Comparison of ENCODE assay signal across 27 cellular contexts in genomic region chr6:150991487-150991886, GRCh38.
"Had no signal": no experiment of that assay in that cellular context is flagged by ENCODE, and none has a peak within 500 bp of the region (broad histone marks: within the 10 kb centered on the region; RNA-seq: fewer than 3 reads in every experiment).

No MANE protein-coding gene starts in this region.

- H3K4me1 Mint-ChIP-seq: central memory CD8-positive, alpha-beta T cell had no signal

- H3K27me3 ChIP-seq: brain microvascular endothelial cell, esophagus muscularis mucosa had no signal

- H3K27ac Mint-ChIP-seq: activated CD4-positive, alpha-beta memory T cell treated with anti-CD3 and anti-CD28 coated beads for 36 hours; activated CD4-positive, alpha-beta T cell treated with anti-CD3 and anti-CD28 coated beads for 36 hours; activated CD8-positive, alpha-beta memory T cell treated with anti-CD3 and anti-CD28 coated beads, Interleukin-2, amount 10 ng/mL, durations not matched to agents 7 days and 5 days; activated CD8-positive, alpha-beta T cell treated with anti-CD3 and anti-CD28 coated beads, Interleukin-2, amount 10 ng/mL, durations not matched to agents 7 days and 5 days; activated naive CD8-positive, alpha-beta T cell; activated T-cell treated with anti-CD3 and anti-CD28 coated beads, Interleukin-2, amount 50 U/mL, for 24 hours; activated T-helper 2 cell treated with anti-CD3 and anti-CD28 coated beads, Interferon-gamma antibody, Interleukin-2, Interleukin-4, amounts not matched to agents 10 μg/mL and 5 μg/mL and 100 μg/mL, durations not matched to agents 14 hours and 24 hours and 36 hours; effector memory CD8-positive, alpha-beta T cell; T-helper 17 cell; T-helper 2 cell treated with Interferon-gamma antibody and Interleukin-4, amounts not matched to agents 5 μg/mL and 100 μg/mL, for 36 hours had no signal

- H3K36me3 ChIP-seq: esophagus muscularis mucosa had no signal

- H3K9me3 Mint-ChIP-seq: activated T-cell treated with anti-CD3 and anti-CD28 coated beads, Interleukin-2, amount 50 U/mL, for 24 hours; activated T-helper 2 cell treated with anti-CD3 and anti-CD28 coated beads, Interferon-gamma antibody, Interleukin-2, Interleukin-4, amounts not matched to agents 10 μg/mL and 5 μg/mL and 100 μg/mL, durations not matched to agents 14 hours and 24 hours and 36 hours; central memory CD8-positive, alpha-beta T cell; effector memory CD8-positive, alpha-beta T cell had no signal

- ATAC-seq: activated CD4-positive, alpha-beta T cell treated with anti-CD3 and anti-CD28 coated beads for 36 hours; activated CD8-positive, alpha-beta memory T cell treated with anti-CD3 and anti-CD28 coated beads, Interleukin-2, amount 10 ng/mL, durations not matched to agents 7 days and 5 days; activated CD8-positive, alpha-beta T cell treated with anti-CD3 and anti-CD28 coated beads, Interleukin-2, amount 10 ng/mL, durations not matched to agents 7 days and 5 days; effector memory CD8-positive, alpha-beta T cell; T-helper 17 cell had no signal

- H3K9me3 ChIP-seq: esophagus muscularis mucosa had no signal

- H3K4me3 ChIP-seq: esophagus muscularis mucosa had no signal

- H3K27ac ChIP-seq: brain microvascular endothelial cell, esophagus muscularis mucosa had no signal

- H3K4me3 Mint-ChIP-seq: activated CD4-positive, alpha-beta memory T cell treated with anti-CD3 and anti-CD28 coated beads for 36 hours; activated CD4-positive, alpha-beta T cell treated with anti-CD3 and anti-CD28 coated beads for 36 hours; activated CD4-positive, alpha-beta T cell treated with anti-CD3 and anti-CD28 coated beads, Interleukin-2, amount 10 ng/mL, durations not matched to agents 24 days and 14 days; activated CD8-positive, alpha-beta memory T cell treated with anti-CD3 and anti-CD28 coated beads, Interleukin-2, amount 10 ng/mL, durations not matched to agents 7 days and 5 days; activated CD8-positive, alpha-beta T cell treated with anti-CD3 and anti-CD28 coated beads, Interleukin-2, amount 10 ng/mL, durations not matched to agents 7 days and 5 days; activated naive CD8-positive, alpha-beta T cell; activated T-cell treated with anti-CD3 and anti-CD28 coated beads, Interleukin-2, amount 50 U/mL, for 24 hours; central memory CD8-positive, alpha-beta T cell; effector memory CD8-positive, alpha-beta T cell; T-helper 17 cell; T-helper 2 cell treated with Interferon-gamma antibody and Interleukin-4, amounts not matched to agents 5 μg/mL and 100 μg/mL, for 36 hours had no signal

- DNase-seq: activated CD4-positive, alpha-beta memory T cell treated with anti-CD3 and anti-CD28 coated beads for 36 hours; activated CD4-positive, alpha-beta T cell treated with anti-CD3 and anti-CD28 coated beads for 36 hours; activated CD4-positive, alpha-beta T cell treated with anti-CD3 and anti-CD28 coated beads, Interleukin-2, amount 10 ng/mL, durations not matched to agents 24 days and 14 days; activated CD4-positive, CD25-positive, alpha-beta regulatory T cell; activated CD4-positive, CD25-positive, alpha-beta regulatory T cell treated with anti-CD3 and anti-CD28 coated beads, Interleukin-2, amount 50 U/mL, for 72 hours; activated CD8-positive, alpha-beta memory T cell treated with anti-CD3 and anti-CD28 coated beads, Interleukin-2, amount 10 ng/mL, durations not matched to agents 7 days and 5 days; activated CD8-positive, alpha-beta memory T cell treated with anti-CD3 and anti-CD28 coated beads, Interleukin-2, amount 50 U/mL, for 4 hours; activated CD8-positive, alpha-beta T cell treated with anti-CD3 and anti-CD28 coated beads, Interleukin-2, amount 10 ng/mL, durations not matched to agents 7 days and 5 days; activated effector memory CD4-positive, alpha-beta T cell treated with anti-CD3 and anti-CD28 coated beads, Interleukin-2, amount 50 U/mL, for 16 hours; activated naive CD4-positive, alpha-beta T cell treated with anti-CD3 and anti-CD28 coated beads, Interleukin-2, amount 50 U/mL, for 16 hours; activated T-cell treated with anti-CD3 and anti-CD28 coated beads, Interleukin-2, amount 50 U/mL, for 24 hours; amniotic stem cell; anterior cingulate cortex; brain microvascular endothelial cell; cortex of kidney; dermis blood vessel endothelial cell; effector CD4-positive, alpha-beta T cell; effector memory CD8-positive, alpha-beta T cell; erythroblast; foreskin melanocyte; T-helper 1 cell; T-helper 17 cell had no signal

- H3K27me3 Mint-ChIP-seq: activated CD4-positive, alpha-beta memory T cell treated with anti-CD3 and anti-CD28 coated beads for 36 hours; activated CD4-positive, alpha-beta T cell treated with anti-CD3 and anti-CD28 coated beads for 36 hours; activated CD4-positive, alpha-beta T cell treated with anti-CD3 and anti-CD28 coated beads, Interleukin-2, amount 10 ng/mL, durations not matched to agents 24 days and 14 days; activated CD8-positive, alpha-beta memory T cell treated with anti-CD3 and anti-CD28 coated beads, Interleukin-2, amount 10 ng/mL, durations not matched to agents 7 days and 5 days; activated naive CD8-positive, alpha-beta T cell; activated T-cell treated with anti-CD3 and anti-CD28 coated beads, Interleukin-2, amount 50 U/mL, for 24 hours; central memory CD8-positive, alpha-beta T cell; effector memory CD8-positive, alpha-beta T cell; T-helper 17 cell had no signal
